Comparison of ENCODE assay signal across 8 cellular contexts in genomic region chrX:76454456-76454927, GRCh38. TPM values are rescaled to one million over a fixed set of nuclear protein-coding genes. Genes with fewer than 3 reads are reported as not detected.
DNase-seq lines count a peak whose midpoint lies in the region; ATAC-seq and TF ChIP-seq lines count a peak whose summit lies in the region.

No MANE protein-coding gene starts in this region.

- H3F3A ChIP-seq in SK-N-SH (replicated peaks; ENCODE audit: insufficient read depth) = no peaks in the 10 kb centered on the region

- no peaks in the 10 kb centered on the region for H3K27me3 ChIP-seq in SK-N-SH (ENCODE audit: insufficient read depth)

- DNase-seq in AG04449 (ENCODE audit: low read depth, low spot score) = no peak
- DNase-seq in SK-N-SH = peak; percentile 6
- DNase-seq in glomerular visceral epithelial cell (ENCODE audit: extremely low spot score) = peak; percentile 1
- no peak for DNase-seq in stimulated activated naive CD8-positive, alpha-beta T cell treated with anti-CD3 and anti-CD28 coated beads, Interleukin-15, Interleukin-2, amounts not matched to agents 100 U/mL and 50 U/mL, for 24 hours
- DNase-seq in COLO668 (lab: John Stamatoyannopoulos, UW; ENCODE audit: unreplicated experiment) = no peak
- DNase-seq in activated naive CD4-positive, alpha-beta T cell treated with anti-CD3 and anti-CD28 coated beads, Interleukin-2, amount 50 U/mL, for 16 hours = no peak

- H3K4me3 ChIP-seq in AG04449 (ENCODE audit: low read depth, low read length) (no peak overlapping the region), SK-N-SH (ENCODE audit: low read depth in 2 of 2, low read length in 1 of 2) (no peak overlapping the region)

- no peak overlapping the region for H2AFZ ChIP-seq in SK-N-SH (ENCODE audit: low read depth)

- no peaks in the 10 kb centered on the region for H3K9me3 ChIP-seq in SK-N-SH

- H3K4me1 ChIP-seq in SK-N-SH (ENCODE audit: control insufficient read depth in 1 of 2, insufficient read depth in 2 of 2, low read depth in 1 of 2, low read length in 1 of 2) = no peaks in the 10 kb centered on the region

- 3% methylated on average over 3 of the region's 3 CpGs for WGBS in SK-N-SH (ENCODE audit: low lambda C conversion rate)

- POLR2A ChIA-PET in AG04449 (lab: Yijun Ruan, JAX) (no interaction called here), SK-N-SH (lab: Yijun Ruan, JAX) (interaction anchor here (1.3 kb wide), 1 partner anchor 175 kb away, joined by 3 read pairs; no protein-coding TSS in a partner anchor)

- TF ChIP-seq EP300 in SK-N-SH (IDR thresholded peaks at IDR 0.05; ENCODE audit: borderline replicate concordance in 1 of 2, low read depth in 1 of 2, low read length in 1 of 2) = no peak

- no peaks in the 10 kb centered on the region for H3K79me2 ChIP-seq in SK-N-SH (ENCODE audit: insufficient read depth)

- no peak overlapping the region for H3K9ac ChIP-seq in SK-N-SH

- peak; percentile 73 for TF ChIP-seq RAD21 in SK-N-SH (IDR thresholded peaks at IDR 0.05; ENCODE audit: low read length)

- peak; percentile 38 for TF ChIP-seq CTCF in AG04449 (IDR thresholded peaks at IDR 0.05; ENCODE audit: insufficient read depth, low read length, missing control alignments)
- TF ChIP-seq CTCF in GM12872 (IDR thresholded peaks at IDR 0.05; ENCODE audit: insufficient read depth, low read depth, low read length) = peak; percentile 60
- peak; percentile 67 for TF ChIP-seq CTCF in SK-N-SH (IDR thresholded peaks at IDR 0.05)

- ATAC-seq in HG03378 (IDR thresholded peaks at IDR 0.05; ENCODE audit: unreplicated experiment) = peak; percentile 81
- ATAC-seq in stimulated activated naive CD8-positive, alpha-beta T cell treated with anti-CD3 and anti-CD28 coated beads, Interleukin-15, Interleukin-2, amounts not matched to agents 100 U/mL and 50 U/mL, for 24 hours = peak; percentile 23

- H3K4me2 ChIP-seq in SK-N-SH = no peak overlapping the region

- no peaks in the 10 kb centered on the region for H3K36me3 ChIP-seq in SK-N-SH (replicated peaks in 1 of 2; ENCODE audit: control insufficient read depth in 1 of 2, insufficient read depth in 2 of 2, low read length in 1 of 2)

- H3K27ac ChIP-seq in SK-N-SH (ENCODE audit: low read depth in 2 of 2, low read length in 1 of 2) = no peak overlapping the region

- CTCF ChIA-PET in AG04449 (lab: Yijun Ruan, JAX) = interaction anchor here (0.7 to 4.6 kb wide), 6 partner anchors 10 to 307 kb away, joined by 3 to 41 read pairs (median 4); no protein-coding TSS in a partner anchor
- CTCF ChIA-PET in SK-N-SH (lab: Yijun Ruan, JAX) = interaction anchor here (0.5 to 2.5 kb wide), 21 partner anchors 9 to 1851 kb away, joined by 3 to 34 read pairs (median 4); partner anchors contain the start of gene MAGEE1

- no peaks in the 10 kb centered on the region; the same call in 1 of the 2 replicates for H4K20me1 ChIP-seq in SK-N-SH (ENCODE audit: insufficient read depth)

- H3K9me2 ChIP-seq in SK-N-SH = no peaks in the 10 kb centered on the region

TF ChIP-seq in SK-N-SH, 30 proteins besides CTCF, POLR2A, EP300 and RAD21:
- TF ChIP-seq FOXJ3 (CRISPR knock-in tag; IDR thresholded peaks at IDR 0.05) (no peak), NRF1 (IDR thresholded peaks at IDR 0.05; ENCODE audit: low read depth, low read length) (no peak), SMC3 (IDR thresholded peaks at IDR 0.05; ENCODE audit: low read depth, low read length) (peak; percentile 60)
TF ChIP-seq in SK-N-SH: peak in this region for 1.

RNA-seq across cellular contexts. Expression of gene MAGEE1, which starts 27.0 kb away (rescaled TPM):
- polyA plus RNA-seq in SK-N-SH (2012; rRNA removed) = 0.57 and 1.8 TPM in 2 replicates
- polyA plus RNA-seq in SK-N-SH (2012; cell fraction: cytosol; rRNA removed) = 1.7 and 2.0 TPM in 2 replicates
- 2.0 and 2.4 TPM in 2 replicates for polyA plus RNA-seq in SK-N-SH (2012; cell fraction: nucleus; rRNA removed)

Comparison
In these comparisons a context has a peak if more than half of its experiments do, and no peak if none do; other contexts are left out.
1. DNase-seq: peak in SK-N-SH (single experiment) and glomerular visceral epithelial cell (single experiment); none in AG04449 (single experiment), stimulated activated naive CD8-positive, alpha-beta T cell treated with anti-CD3 and anti-CD28 coated beads, Interleukin-15, Interleukin-2, amounts not matched to agents 100 U/mL and 50 U/mL, for 24 hours (single experiment), COLO668 (single experiment) and activated naive CD4-positive, alpha-beta T cell treated with anti-CD3 and anti-CD28 coated beads, Interleukin-2, amount 50 U/mL, for 16 hours (single experiment).
2. Peak in every context shown above with its lines, with median percentiles within 50 percentile points of each other: CTCF ChIP-seq.